ENCODE assay signal across 15 cellular contexts in the genomic region with DNA sequence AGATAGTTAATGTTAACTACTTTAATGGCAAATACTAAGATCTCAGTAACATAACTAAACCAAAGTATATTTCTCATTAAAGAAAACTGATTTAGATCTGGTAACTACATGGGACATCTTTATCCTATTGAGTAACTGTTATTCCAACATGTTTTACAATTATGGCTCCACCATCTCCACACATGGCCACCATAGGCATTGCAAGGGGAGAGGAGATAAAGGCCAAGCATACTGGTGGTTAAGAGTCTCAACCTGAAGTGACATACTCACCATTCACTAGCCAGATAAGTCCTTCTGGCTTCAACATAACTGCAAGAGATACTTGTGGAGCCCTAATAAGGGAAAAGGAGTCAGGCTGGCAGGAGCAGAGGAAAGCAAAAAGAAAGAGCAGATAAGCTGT.
DNase-seq lines count a peak whose midpoint lies in the region; ATAC-seq and TF ChIP-seq lines count a peak whose summit lies in the region.
"Had no signal": no experiment of that assay in that cellular context is flagged by ENCODE, and none has a peak within 500 bp of the region (broad histone marks: within the 10 kb centered on the region; RNA-seq: fewer than 3 reads in every experiment).

No MANE protein-coding gene starts in this region.

- H3K4me1 ChIP-seq in DND-41 (ENCODE audit: insufficient read depth, low read length) (no peaks in the 10 kb centered on the region), Peyer's patch (no peaks in the 10 kb centered on the region)
- H3K4me1 ChIP-seq: left lung had no signal

- TF ChIP-seq CTCF in DND-41 (IDR thresholded peaks at IDR 0.05; ENCODE audit: borderline replicate concordance, extremely low read depth, low read length, poor library complexity, severe bottlenecking), result peak; percentile 18
- no peak for TF ChIP-seq CTCF in Peyer's patch (IDR thresholded peaks at IDR 0.05)

- H3K36me3 ChIP-seq in DND-41 (ENCODE audit: insufficient read depth, low read length), result no peaks in the 10 kb centered on the region
- H3K36me3 ChIP-seq in Peyer's patch, result no peaks in the 10 kb centered on the region
- H3K36me3 ChIP-seq: left lung had no signal

- H3K27me3 ChIP-seq in DND-41 (ENCODE audit: insufficient read depth, low read length, poor library complexity), result no peaks in the 10 kb centered on the region
- H3K27me3 ChIP-seq in Peyer's patch, result no peaks in the 10 kb centered on the region
- H3K27me3 ChIP-seq: left lung had no signal

- H3K9me3 ChIP-seq in DND-41 (ENCODE audit: insufficient read depth, low read length, severe bottlenecking), result no peaks in the 10 kb centered on the region
- no peaks in the 10 kb centered on the region for H3K9me3 ChIP-seq in Peyer's patch
- H3K9me3 ChIP-seq: left lung had no signal

- H3K4me2 ChIP-seq in DND-41 (ENCODE audit: insufficient read depth, low read length), result no peak overlapping the region

- ATAC-seq in DND-41 (ENCODE audit: insufficient read depth, low read depth) (no peak), left lobe of liver (peak; percentile 34), HG02981 (IDR thresholded peaks at IDR 0.05; ENCODE audit: unreplicated experiment) (no peak), HG03175 (IDR thresholded peaks at IDR 0.05; ENCODE audit: unreplicated experiment) (no peak)
- ATAC-seq: left lung; stimulated activated memory B cell treated with anti-CD40 and anti-IgM and Interleukin-4, amounts not matched to agents 10 μg/mL and 1 μg/mL and 100 μg/mL, for 72 hours had no signal

- H3K4me3 ChIP-seq in DND-41 (ENCODE audit: low read depth in 1 of 2, low read length in 2 of 2) (no peak overlapping the region), Peyer's patch (no peak overlapping the region)
- H3K4me3 ChIP-seq: left lung had no signal

- H3K27ac ChIP-seq in DND-41 (ENCODE audit: low read length) (no peak overlapping the region), Peyer's patch (no peak overlapping the region)
- H3K27ac ChIP-seq: left lung had no signal

- H4K20me1 ChIP-seq in DND-41 (ENCODE audit: insufficient read depth, low read length), result no peaks in the 10 kb centered on the region

- DNase-seq in DND-41, result no peak
- DNase-seq in HT1080 (ENCODE audit: low read depth), result peak; percentile 10
- peak; percentile 8 for DNase-seq in amniotic epithelial cell (ENCODE audit: low read depth)
- DNase-seq in left lobe of liver (ENCODE audit: low spot score), result no peak
- DNase-seq in Peyer's patch, result no peak
- DNase-seq in AG08396 (ENCODE audit: low spot score), result no peak
- DNase-seq: activated CD4-positive, CD25-positive, alpha-beta regulatory T cell; activated naive CD4-positive, alpha-beta T cell treated with anti-CD3 and anti-CD28 coated beads for 36 hours; caudate nucleus; GOT3; left lung; NCI-H2081 treated with DMSO at 0.1 percent for 48 hours had no signal

- no peak overlapping the region for H2AFZ ChIP-seq in DND-41 (ENCODE audit: low read depth, low read length)

- no peak overlapping the region for H3K9ac ChIP-seq in DND-41 (ENCODE audit: low read depth, low read length)

- H3K79me2 ChIP-seq in DND-41 (ENCODE audit: insufficient read depth, low read length), result no peaks in the 10 kb centered on the region

- no peak for TF ChIP-seq POLR2A in Peyer's patch (IDR thresholded peaks at IDR 0.05)

Comparison
In these comparisons a context has a peak if more than half of its experiments do, and no peak if none do; other contexts are left out.
1. DNase-seq: peak in HT1080 (single experiment) and amniotic epithelial cell (single experiment); none in DND-41 (single experiment), left lobe of liver (single experiment), Peyer's patch (0 of 3) and AG08396 (single experiment).